In genomic region chr7:98617051-98617959, GRCh38 we compare ENCODE assay signal across 1 cellular context.
TF ChIP-seq lines count a peak whose summit lies in the region.

Gene NPTX2 (plus strand): TSS chr7:98617285. CDS start chr7:98617462, 177 bp downstream.

TF ChIP-seq in HEK293, 187 proteins besides CTCF, POLR2A, EP300 and RAD21 (continued from another document and continues in another):
- TF ChIP-seq ZNF362 (tag by site-specific recombination; IDR thresholded peaks at IDR 0.05) (no peak), ZNF48 (tag by site-specific recombination; IDR thresholded peaks at IDR 0.05) (no peak), ZNF404 (tag by site-specific recombination; IDR thresholded peaks at IDR 0.05) (no peak), ZNF132 (tag by site-specific recombination; IDR thresholded peaks at IDR 0.05; ENCODE audit: borderline replicate concordance) (no peak), ZNF843 (tag by site-specific recombination; IDR thresholded peaks at IDR 0.05) (no peak), ZNF16 (tag by site-specific recombination; IDR thresholded peaks at IDR 0.05; ENCODE audit: low read depth) (no peak), ZNF394 (tag by site-specific recombination; IDR thresholded peaks at IDR 0.05; ENCODE audit: borderline replicate concordance) (no peak), ZNF654 (tag by site-specific recombination; IDR thresholded peaks at IDR 0.05; ENCODE audit: low read depth) (no peak), ZNF211 (tag by site-specific recombination; IDR thresholded peaks at IDR 0.05; ENCODE audit: low read depth) (no peak), ZNF214 (tag by site-specific recombination; IDR thresholded peaks at IDR 0.05; ENCODE audit: borderline replicate concordance) (no peak), ZNF701 (tag by site-specific recombination; IDR thresholded peaks at IDR 0.05) (no peak), ZNF776 (tag by site-specific recombination; IDR thresholded peaks at IDR 0.05; ENCODE audit: borderline replicate concordance) (no peak), SP7 (tag by site-specific recombination; IDR thresholded peaks at IDR 0.05) (no peak), ZNF792 (tag by site-specific recombination; IDR thresholded peaks at IDR 0.05) (no peak), ZFHX2 (tag by site-specific recombination; conservative IDR thresholded peaks at IDR 0.05) (peak; percentile 82), BCL6B (tag by site-specific recombination; IDR thresholded peaks at IDR 0.05) (no peak), ZNF623 (tag by site-specific recombination; IDR thresholded peaks at IDR 0.05) (no peak), ZNF513 (tag by site-specific recombination; IDR thresholded peaks at IDR 0.05) (0 out of 2 replicates have a peak, but pooled peaks have one; percentile 5), ZNF600 (tag by site-specific recombination; IDR thresholded peaks at IDR 0.05) (peak; percentile 38; the same call in 1 of the 2 replicates), ZNF292 (tag by site-specific recombination; IDR thresholded peaks at IDR 0.05; ENCODE audit: borderline replicate concordance, low read depth) (no peak), ZNF488 (tag by site-specific recombination; IDR thresholded peaks at IDR 0.05) (no peak), SETDB1 (IDR thresholded peaks at IDR 0.05; ENCODE audit: insufficient read length, low read length) (no peak), ZXDB (tag by site-specific recombination; IDR thresholded peaks at IDR 0.05) (no peak), REST (tag by site-specific recombination; IDR thresholded peaks at IDR 0.05) (no peak), YY1 (tag by site-specific recombination; IDR thresholded peaks at IDR 0.05) (no peak), ZNF785 (tag by site-specific recombination; IDR thresholded peaks at IDR 0.05) (no peak), ZNF561 (tag by site-specific recombination; IDR thresholded peaks at IDR 0.05; ENCODE audit: borderline replicate concordance) (peak; percentile 60; the same call in 1 of the 2 replicates), BCL11B (tag by site-specific recombination; IDR thresholded peaks at IDR 0.05; ENCODE audit: low read depth) (no peak), ZNF629 (tag by site-specific recombination; IDR thresholded peaks at IDR 0.05) (no peak), ZNF10 (tag by site-specific recombination; IDR thresholded peaks at IDR 0.05) (no peak), ZNF311 (tag by site-specific recombination; IDR thresholded peaks at IDR 0.05; ENCODE audit: borderline replicate concordance) (no peak), HOXC10 (CRISPR knock-in tag; IDR thresholded peaks at IDR 0.05) (no peak), OVOL3 (tag by site-specific recombination; IDR thresholded peaks at IDR 0.05) (no peak), MZF1 (tag by site-specific recombination; IDR thresholded peaks at IDR 0.05; ENCODE audit: borderline replicate concordance) (no peak), ZNF433 (tag by site-specific recombination; IDR thresholded peaks at IDR 0.05; ENCODE audit: low read depth) (no peak), GLI2 (tag by site-specific recombination; IDR thresholded peaks at IDR 0.05; ENCODE audit: borderline replicate concordance, low read depth) (no peak), AEBP2 (tag by site-specific recombination; IDR thresholded peaks at IDR 0.05; ENCODE audit: borderline replicate concordance) (no peak), ZBTB26 (tag by site-specific recombination; optimal IDR thresholded peaks at IDR 0.05) (peak; percentile 79), EGR2 (tag by site-specific recombination; IDR thresholded peaks at IDR 0.05; ENCODE audit: low read depth) (no peak), MEIS1 (CRISPR knock-in tag; IDR thresholded peaks at IDR 0.05; ENCODE audit: borderline replicate concordance) (no peak), ZNF391 (tag by site-specific recombination; IDR thresholded peaks at IDR 0.05; ENCODE audit: borderline replicate concordance, low read depth) (no peak), ZNF704 (tag by site-specific recombination; IDR thresholded peaks at IDR 0.05) (no peak), ZNF580 (tag by site-specific recombination; IDR thresholded peaks at IDR 0.05) (no peak), ZNF558 (tag by site-specific recombination; IDR thresholded peaks at IDR 0.05) (no peak), PRDM10 (tag by site-specific recombination; IDR thresholded peaks at IDR 0.05) (no peak), ZNF23 (tag by site-specific recombination; IDR thresholded peaks at IDR 0.05; ENCODE audit: borderline replicate concordance) (no peak), ZNF777 (tag by site-specific recombination; IDR thresholded peaks at IDR 0.05; ENCODE audit: borderline replicate concordance) (no peak), ZNF501 (tag by site-specific recombination; IDR thresholded peaks at IDR 0.05) (no peak)
